In the genomic region with DNA sequence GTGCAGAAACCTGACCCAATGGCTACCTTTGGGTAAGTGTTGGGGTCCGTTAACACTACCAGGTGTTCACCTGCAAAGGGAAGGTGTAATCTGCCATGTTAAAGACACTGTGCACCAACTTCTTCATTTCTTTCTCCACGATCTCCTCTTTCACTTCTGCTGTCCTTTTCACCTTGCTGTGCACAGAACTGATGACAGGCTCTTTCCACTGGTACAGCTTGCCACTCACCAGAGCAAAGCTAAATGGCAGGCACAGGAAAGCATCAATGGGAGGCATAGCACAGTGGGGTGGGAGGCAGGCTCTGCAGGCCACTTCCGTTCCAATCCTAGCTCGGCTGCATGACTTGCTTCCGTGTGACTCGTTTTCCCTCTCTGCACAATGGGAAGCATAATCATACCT, we compare ENCODE assay signal across 1 cellular context.
TF ChIP-seq lines count a peak whose summit lies in the region.

No MANE protein-coding gene starts in this region.

TF ChIP-seq in GM12878, 131 proteins besides CTCF, POLR2A, EP300 and RAD21:
- TF ChIP-seq, protein P1, sequence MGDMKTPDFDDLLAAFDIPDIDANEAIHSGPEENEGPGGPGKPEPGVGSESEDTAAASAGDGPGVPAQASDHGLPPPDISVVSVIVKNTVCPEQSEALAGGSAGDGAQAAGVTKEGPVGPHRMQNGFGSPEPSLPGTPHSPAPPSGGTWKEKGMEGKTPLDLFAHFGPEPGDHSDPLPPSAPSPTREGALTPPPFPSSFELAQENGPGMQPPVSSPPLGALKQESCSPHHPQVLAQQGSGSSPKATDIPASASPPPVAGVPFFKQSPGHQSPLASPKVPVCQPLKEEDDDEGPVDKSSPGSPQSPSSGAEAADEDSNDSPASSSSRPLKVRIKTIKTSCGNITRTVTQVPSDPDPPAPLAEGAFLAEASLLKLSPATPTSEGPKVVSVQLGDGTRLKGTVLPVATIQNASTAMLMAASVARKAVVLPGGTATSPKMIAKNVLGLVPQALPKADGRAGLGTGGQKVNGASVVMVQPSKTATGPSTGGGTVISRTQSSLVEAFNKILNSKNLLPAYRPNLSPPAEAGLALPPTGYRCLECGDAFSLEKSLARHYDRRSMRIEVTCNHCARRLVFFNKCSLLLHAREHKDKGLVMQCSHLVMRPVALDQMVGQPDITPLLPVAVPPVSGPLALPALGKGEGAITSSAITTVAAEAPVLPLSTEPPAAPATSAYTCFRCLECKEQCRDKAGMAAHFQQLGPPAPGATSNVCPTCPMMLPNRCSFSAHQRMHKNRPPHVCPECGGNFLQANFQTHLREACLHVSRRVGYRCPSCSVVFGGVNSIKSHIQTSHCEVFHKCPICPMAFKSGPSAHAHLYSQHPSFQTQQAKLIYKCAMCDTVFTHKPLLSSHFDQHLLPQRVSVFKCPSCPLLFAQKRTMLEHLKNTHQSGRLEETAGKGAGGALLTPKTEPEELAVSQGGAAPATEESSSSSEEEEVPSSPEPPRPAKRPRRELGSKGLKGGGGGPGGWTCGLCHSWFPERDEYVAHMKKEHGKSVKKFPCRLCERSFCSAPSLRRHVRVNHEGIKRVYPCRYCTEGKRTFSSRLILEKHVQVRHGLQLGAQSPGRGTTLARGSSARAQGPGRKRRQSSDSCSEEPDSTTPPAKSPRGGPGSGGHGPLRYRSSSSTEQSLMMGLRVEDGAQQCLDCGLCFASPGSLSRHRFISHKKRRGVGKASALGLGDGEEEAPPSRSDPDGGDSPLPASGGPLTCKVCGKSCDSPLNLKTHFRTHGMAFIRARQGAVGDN (IDR thresholded peaks at IDR 0.05), result 0 out of 2 replicates have a peak, but pooled peaks have one; percentile 28
- TF ChIP-seq KDM1A (IDR thresholded peaks at IDR 0.05; ENCODE audit: borderline replicate concordance) (no peak), SPI1 (IDR thresholded peaks at IDR 0.05; ENCODE audit: borderline replicate concordance, insufficient read depth, low read depth, low read length) (0 out of 2 replicates have a peak, but pooled peaks have one; percentile 33), ATF7 (IDR thresholded peaks at IDR 0.05; ENCODE audit: low read depth) (peak; percentile 27; the same call in 1 of the 2 replicates)
- TF ChIP-seq, protein P2, sequence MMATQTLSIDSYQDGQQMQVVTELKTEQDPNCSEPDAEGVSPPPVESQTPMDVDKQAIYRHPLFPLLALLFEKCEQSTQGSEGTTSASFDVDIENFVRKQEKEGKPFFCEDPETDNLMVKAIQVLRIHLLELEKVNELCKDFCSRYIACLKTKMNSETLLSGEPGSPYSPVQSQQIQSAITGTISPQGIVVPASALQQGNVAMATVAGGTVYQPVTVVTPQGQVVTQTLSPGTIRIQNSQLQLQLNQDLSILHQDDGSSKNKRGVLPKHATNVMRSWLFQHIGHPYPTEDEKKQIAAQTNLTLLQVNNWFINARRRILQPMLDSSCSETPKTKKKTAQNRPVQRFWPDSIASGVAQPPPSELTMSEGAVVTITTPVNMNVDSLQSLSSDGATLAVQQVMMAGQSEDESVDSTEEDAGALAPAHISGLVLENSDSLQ (IDR thresholded peaks at IDR 0.05), result no peak; the same call in 1 of the 2 replicates
